15 cellular contexts compared by ENCODE assay signal in genomic region chr2:112150851-112151250, GRCh38. TPM values are rescaled to one million over a fixed set of nuclear protein-coding genes. Genes with fewer than 3 reads are reported as not detected.
DNase-seq lines count a peak whose midpoint lies in the region; ATAC-seq and TF ChIP-seq lines count a peak whose summit lies in the region.
"Had no signal": no experiment of that assay in that cellular context is flagged by ENCODE, and none has a peak within 500 bp of the region (broad histone marks: within the 10 kb centered on the region; RNA-seq: fewer than 3 reads in every experiment).

No MANE protein-coding gene starts in this region.

- H3K4me1 ChIP-seq in BLaER1 (peaks cover 65% of the 10 kb centered on the region), right cardiac atrium (ENCODE audit: control insufficient read depth, insufficient read depth, low read length) (peaks cover 3% of the 10 kb centered on the region), rectal smooth muscle tissue (ENCODE audit: control insufficient read depth, insufficient read depth, low read length) (peaks cover 3% of the 10 kb centered on the region), MM.1S (ENCODE audit: low read length) (no peaks in the 10 kb centered on the region)

- DNase-seq in right cardiac atrium (no peak), NCI-H748 treated with DMSO at 0.1 percent for 48 hours (lab: John Stamatoyannopoulos, UW) (no peak), MM.1S (no peak)
- DNase-seq in activated naive CD4-positive, alpha-beta T cell treated with anti-CD3 and anti-CD28 coated beads, Interleukin-2, amount 50 U/mL, for 72 hours (ENCODE audit: low spot score in 2 of 2): no peak
- DNase-seq: activated naive CD4-positive, alpha-beta T cell; effector CD8-positive, alpha-beta T cell; NCI-H146; stimulated activated CD4-positive, alpha-beta T cell treated with anti-CD3 and anti-CD28 coated beads, Interleukin-15, amount 100 ng/mL, for 24 hours had no signal

- no peaks in the 10 kb centered on the region for H3K36me3 ChIP-seq in BLaER1
- no peaks in the 10 kb centered on the region for H3K36me3 ChIP-seq in rectal smooth muscle tissue (ENCODE audit: control insufficient read depth, insufficient read depth, low read length)
- H3K36me3 ChIP-seq in MM.1S (replicated peaks; ENCODE audit: insufficient read depth, low read length): no peaks in the 10 kb centered on the region
- H3K36me3 ChIP-seq: ovary, suprapubic skin had no signal

- H3K9ac ChIP-seq in BLaER1: no peak overlapping the region
- no peak overlapping the region for H3K9ac ChIP-seq in rectal smooth muscle tissue (ENCODE audit: low read length)
- no peak overlapping the region for H3K9ac ChIP-seq in MM.1S (ENCODE audit: low read length)

- no peaks in the 10 kb centered on the region for H3F3A ChIP-seq in MM.1S (ENCODE audit: insufficient read depth, low read length)

- no peak overlapping the region for H2AFZ ChIP-seq in MM.1S (ENCODE audit: low read length)

- H3K4me3 ChIP-seq in BLaER1: no peak overlapping the region
- H3K4me3 ChIP-seq in right cardiac atrium (ENCODE audit: low read length): no peak overlapping the region
- no peak overlapping the region for H3K4me3 ChIP-seq in rectal smooth muscle tissue (ENCODE audit: low read length)
- no peak overlapping the region for H3K4me3 ChIP-seq in MM.1S (ENCODE audit: low read length)
- H3K4me3 ChIP-seq: ovary, suprapubic skin had no signal

- H3K27me3 ChIP-seq in BLaER1: no peaks in the 10 kb centered on the region
- no peaks in the 10 kb centered on the region for H3K27me3 ChIP-seq in right cardiac atrium (ENCODE audit: control insufficient read depth, insufficient read depth)
- no peaks in the 10 kb centered on the region for H3K27me3 ChIP-seq in rectal smooth muscle tissue (ENCODE audit: control insufficient read depth, insufficient read depth, low read length)
- H3K27me3 ChIP-seq in MM.1S (replicated peaks; ENCODE audit: insufficient read depth, low read length): no peaks in the 10 kb centered on the region
- H3K27me3 ChIP-seq: ovary, suprapubic skin had no signal

- 81% methylated on average over 11 of the region's 11 CpGs for WGBS in right cardiac atrium

- H3K36me3 Mint-ChIP-seq in activated naive CD4-positive, alpha-beta T cell treated with anti-CD3 and anti-CD28 coated beads, Interleukin-2, amount 50 U/mL, for 72 hours: peaks cover 0 to 8% of the 10 kb centered on the region in 2 donors

- H3K9me3 ChIP-seq in BLaER1: 0 out of 2 replicates have a peak, but pooled peaks cover 4% of the 10 kb centered on the region
- H3K9me3 ChIP-seq in right cardiac atrium (ENCODE audit: control insufficient read depth, low read length): no peaks in the 10 kb centered on the region
- no peaks in the 10 kb centered on the region for H3K9me3 ChIP-seq in MM.1S (replicated peaks; ENCODE audit: insufficient read depth, low read length)
- H3K9me3 ChIP-seq: ovary, suprapubic skin had no signal

- peak overlapping the region in 1 of 2 donors; percentile 6 for H3K27ac Mint-ChIP-seq in activated naive CD4-positive, alpha-beta T cell treated with anti-CD3 and anti-CD28 coated beads, Interleukin-2, amount 50 U/mL, for 72 hours

- no peaks in the 10 kb centered on the region for H4K20me1 ChIP-seq in BLaER1
- H4K20me1 ChIP-seq in MM.1S (ENCODE audit: insufficient read depth, low read length): no peaks in the 10 kb centered on the region

- H3K4me2 ChIP-seq in BLaER1: peak overlapping the region; percentile 53
- H3K4me2 ChIP-seq in MM.1S (ENCODE audit: low read depth, low read length): no peak overlapping the region

- peak; percentile 20; the same call in 1 of the 3 replicates for ATAC-seq in SK-N-SH treated with all-trans-retinoic acid at 6 μM for 48 hours
- no peak for ATAC-seq in right cardiac atrium
- ATAC-seq in activated naive CD4-positive, alpha-beta T cell treated with anti-CD3 and anti-CD28 coated beads, Interleukin-2, amount 50 U/mL, for 72 hours: no peak
- ATAC-seq in GM18861 (IDR thresholded peaks at IDR 0.05; ENCODE audit: unreplicated experiment): no peak
- ATAC-seq: activated CD8-positive, alpha-beta T cell treated with anti-CD3 and anti-CD28 coated beads, Interleukin-2, amount 10 ng/mL, durations not matched to agents 7 days and 5 days had no signal

- intact Hi-C loops in right cardiac atrium (cut with DNase I): no loop called here

- peaks cover 0 to 4% of the 10 kb centered on the region in 2 donors for H3K9me3 Mint-ChIP-seq in activated naive CD4-positive, alpha-beta T cell treated with anti-CD3 and anti-CD28 coated beads, Interleukin-2, amount 50 U/mL, for 72 hours

- TF ChIP-seq CTCF in MM.1S (IDR thresholded peaks at IDR 0.05; ENCODE audit: low read length): no peak

- H3K9me2 ChIP-seq in MM.1S (replicated peaks; ENCODE audit: insufficient read depth, low read length): no peaks in the 10 kb centered on the region

- no peaks in the 10 kb centered on the region for H3K79me2 ChIP-seq in MM.1S (ENCODE audit: low read length)

- H3K27ac ChIP-seq in BLaER1 (peak overlapping the region; percentile 46), right cardiac atrium (ENCODE audit: low read length) (peak overlapping the region; percentile 37), rectal smooth muscle tissue (ENCODE audit: low read depth, low read length) (peak overlapping the region; percentile 11), MM.1S (ENCODE audit: low read length) (no peak overlapping the region)
- H3K27ac ChIP-seq: ovary had no signal

TF ChIP-seq in SK-N-SH treated with all-trans-retinoic acid at 6 μM for 48 hours, 23 proteins besides CTCF, POLR2A, EP300 and RAD21:
- TF ChIP-seq ZFP30 (CRISPR knock-in tag; IDR thresholded peaks at IDR 0.05) (no peak), ISL1 (CRISPR knock-in tag; IDR thresholded peaks at IDR 0.05) (no peak), ZNF565 (CRISPR knock-in tag; conservative IDR thresholded peaks at IDR 0.05; ENCODE audit: low read depth) (no peak), ZNF8 (CRISPR knock-in tag; IDR thresholded peaks at IDR 0.05) (no peak), TOX (CRISPR knock-in tag; IDR thresholded peaks at IDR 0.05; ENCODE audit: borderline replicate concordance) (no peak), BACH2 (CRISPR knock-in tag; IDR thresholded peaks at IDR 0.05; ENCODE audit: borderline replicate concordance) (no peak), ZC3H10 (CRISPR knock-in tag; IDR thresholded peaks at IDR 0.05) (no peak), POU6F1 (CRISPR knock-in tag; IDR thresholded peaks at IDR 0.05; ENCODE audit: borderline replicate concordance, low read depth) (no peak), PATZ1 (CRISPR knock-in tag; IDR thresholded peaks at IDR 0.05; ENCODE audit: borderline replicate concordance) (no peak), CSDC2 (CRISPR knock-in tag; IDR thresholded peaks at IDR 0.05) (no peak), TCF4 (CRISPR knock-in tag; IDR thresholded peaks at IDR 0.05; ENCODE audit: borderline replicate concordance) (no peak), ZNF70 (CRISPR knock-in tag; IDR thresholded peaks at IDR 0.05) (no peak), PPARA (CRISPR knock-in tag; IDR thresholded peaks at IDR 0.05; ENCODE audit: borderline replicate concordance) (no peak)
- TF ChIP-seq, protein P1, sequence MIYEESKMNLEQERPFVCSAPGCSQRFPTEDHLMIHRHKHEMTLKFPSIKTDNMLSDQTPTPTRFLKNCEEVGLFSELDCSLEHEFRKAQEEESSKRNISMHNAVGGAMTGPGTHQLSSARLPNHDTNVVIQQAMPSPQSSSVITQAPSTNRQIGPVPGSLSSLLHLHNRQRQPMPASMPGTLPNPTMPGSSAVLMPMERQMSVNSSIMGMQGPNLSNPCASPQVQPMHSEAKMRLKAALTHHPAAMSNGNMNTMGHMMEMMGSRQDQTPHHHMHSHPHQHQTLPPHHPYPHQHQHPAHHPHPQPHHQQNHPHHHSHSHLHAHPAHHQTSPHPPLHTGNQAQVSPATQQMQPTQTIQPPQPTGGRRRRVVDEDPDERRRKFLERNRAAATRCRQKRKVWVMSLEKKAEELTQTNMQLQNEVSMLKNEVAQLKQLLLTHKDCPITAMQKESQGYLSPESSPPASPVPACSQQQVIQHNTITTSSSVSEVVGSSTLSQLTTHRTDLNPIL (CRISPR knock-in tag; IDR thresholded peaks at IDR 0.05; ENCODE audit: low read depth): no peak
TF ChIP-seq in SK-N-SH treated with all-trans-retinoic acid at 6 μM for 48 hours: peak in this region for 0.

RNA-seq across cellular contexts. Expression of gene FBLN7, which starts 12.7 kb away (rescaled TPM):
- total RNA-seq in right cardiac atrium: 1 to 10 TPM; 1.5 to 1.9 (median 1.7) TPM
- polyA plus RNA-seq in right cardiac atrium: 1.3 TPM
- total RNA-seq in activated naive CD4-positive, alpha-beta T cell treated with anti-CD3 and anti-CD28 coated beads, Interleukin-2, amount 50 U/mL, for 72 hours: 10 to 100 TPM; 25.4 to 48.5 TPM

Comparison
In these comparisons a context has a peak if more than half of its experiments do, and no peak if none do; other contexts are left out.
1. RNA of gene FBLN7, which starts 12.7 kb away (total RNA-seq): 25.4 to 48.5 TPM in activated naive CD4-positive, alpha-beta T cell treated with anti-CD3 and anti-CD28 coated beads, Interleukin-2, amount 50 U/mL, for 72 hours; 1.5 to 1.9 TPM in right cardiac atrium; every median in the first group is over 4 times any median in the second.